14 cellular contexts compared by ENCODE assay signal in genomic region chr1:229148743-229149142, GRCh38.
"Had no signal": no experiment of that assay in that cellular context is flagged by ENCODE, and none has a peak within 500 bp of the region (broad histone marks: within the 10 kb centered on the region; RNA-seq: fewer than 3 reads in every experiment).

No MANE protein-coding gene starts in this region.

- H3K4me1 Mint-ChIP-seq: activated B cell treated with CpG ODN at 0.5 μM for 24 hours; activated naive CD8-positive, alpha-beta T cell treated with anti-CD3 and anti-CD28 coated beads for 36 hours had no signal

- H3K36me3 ChIP-seq: breast epithelium, left lung, ovary had no signal

- H3K27ac Mint-ChIP-seq: activated B cell treated with CpG ODN at 0.5 μM for 24 hours; activated CD4-positive, alpha-beta T cell treated with anti-CD3 and anti-CD28 coated beads, Interleukin-2, amount 10 ng/mL, durations not matched to agents 7 days and 5 days; activated naive CD8-positive, alpha-beta T cell treated with anti-CD3 and anti-CD28 coated beads for 36 hours had no signal

- DNase-seq: activated B cell treated with CpG ODN at 0.5 μM for 24 hours; activated CD4-positive, alpha-beta T cell treated with anti-CD3 and anti-CD28 coated beads, Interleukin-2, amount 10 ng/mL, durations not matched to agents 7 days and 5 days; activated effector memory CD4-positive, alpha-beta T cell treated with anti-CD3 and anti-CD28 coated beads, Interleukin-2, amount 50 U/mL, for 16 hours; activated naive CD8-positive, alpha-beta T cell treated with anti-CD3 and anti-CD28 coated beads for 36 hours; anterior cingulate cortex; foreskin keratinocyte; head of caudate nucleus; left lung; stimulated activated CD4-positive, alpha-beta T cell treated with anti-CD3 and anti-CD28 coated beads, Interleukin-4, amount 100 ng/mL, for 1 hour; stimulated activated CD8-positive, alpha-beta memory T cell treated with anti-CD3 and anti-CD28 coated beads, Interleukin-4, amount 100 ng/mL, for 48 hours; T-helper 1 cell had no signal

- H3K4me3 ChIP-seq: breast epithelium, left lung, ovary had no signal

- H3K4me1 ChIP-seq: breast epithelium, foreskin keratinocyte, left lung had no signal

- H3K27ac ChIP-seq: breast epithelium, foreskin keratinocyte, left lung, ovary had no signal

- H3K9me3 ChIP-seq: breast epithelium, left lung, ovary had no signal

- H3K36me3 Mint-ChIP-seq: activated naive CD8-positive, alpha-beta T cell treated with anti-CD3 and anti-CD28 coated beads for 36 hours had no signal

- H3K9me3 Mint-ChIP-seq: activated B cell treated with CpG ODN at 0.5 μM for 24 hours; activated CD4-positive, alpha-beta T cell treated with anti-CD3 and anti-CD28 coated beads, Interleukin-2, amount 10 ng/mL, durations not matched to agents 7 days and 5 days; activated naive CD8-positive, alpha-beta T cell treated with anti-CD3 and anti-CD28 coated beads for 36 hours; neural crest cell had no signal

- ATAC-seq: foreskin keratinocyte, left lung had no signal

- H3K27me3 ChIP-seq: breast epithelium, ovary had no signal

- H3K4me3 Mint-ChIP-seq: activated B cell treated with CpG ODN at 0.5 μM for 24 hours; activated CD4-positive, alpha-beta T cell treated with anti-CD3 and anti-CD28 coated beads, Interleukin-2, amount 10 ng/mL, durations not matched to agents 7 days and 5 days; activated naive CD8-positive, alpha-beta T cell treated with anti-CD3 and anti-CD28 coated beads for 36 hours; neural crest cell had no signal

- H3K27me3 Mint-ChIP-seq: activated CD4-positive, alpha-beta T cell treated with anti-CD3 and anti-CD28 coated beads, Interleukin-2, amount 10 ng/mL, durations not matched to agents 7 days and 5 days had no signal
